8 cellular contexts compared by ENCODE assay signal in genomic region chr6:151391471-151392428, GRCh38. TPM values are rescaled to one million over a fixed set of nuclear protein-coding genes. Genes with fewer than 3 reads are reported as not detected.
DNase-seq lines count a peak whose midpoint lies in the region; ATAC-seq and TF ChIP-seq lines count a peak whose summit lies in the region.

TSS of gene ZBTB2 (minus strand) at chr6:151391559. CDS start at chr6:151373637, 17,922 bp downstream.

- peaks cover 37% of the 10 kb centered on the region for H3K36me3 Mint-ChIP-seq in activated T-helper 2 cell treated with anti-CD3 and anti-CD28 coated beads, Interferon-gamma antibody, Interleukin-2, Interleukin-4, amounts not matched to agents 10 μg/mL and 5 μg/mL and 100 μg/mL, durations not matched to agents 14 hours and 24 hours and 36 hours (ENCODE audit: low read depth)
- H3K36me3 Mint-ChIP-seq in natural killer cell treated with Interleukin-12 subunit alpha and Interleukin-12 subunit beta and Interleukin-15 and Interleukin-18, amount 100 ng/mL, for 72 hours, result peaks cover 13% of the 10 kb centered on the region

- peak within 1 kb of the TSS; percentile 73 for H3K4me3 ChIP-seq in BJ (ENCODE audit: low read depth, low read length)
- peak within 1 kb of the TSS; percentile 93 for H3K4me3 ChIP-seq in HUES48 (ENCODE audit: low read depth, low read length)
- peak within 1 kb of the TSS; percentile 92 for H3K4me3 ChIP-seq in RWPE2 (ENCODE audit: severe bottlenecking)
- peak within 1 kb of the TSS; percentile 81 for H3K4me3 ChIP-seq in fibroblast of the aortic adventitia (ENCODE audit: low read depth, low read length)

- peaks cover 48% of the 10 kb centered on the region for H3K4me1 Mint-ChIP-seq in activated T-helper 2 cell treated with anti-CD3 and anti-CD28 coated beads, Interferon-gamma antibody, Interleukin-2, Interleukin-4, amounts not matched to agents 10 μg/mL and 5 μg/mL and 100 μg/mL, durations not matched to agents 14 hours and 24 hours and 36 hours (ENCODE audit: low read depth)
- peaks cover 42 to 50% of the 10 kb centered on the region in 2 donors for H3K4me1 Mint-ChIP-seq in natural killer cell treated with Interleukin-12 subunit alpha and Interleukin-12 subunit beta and Interleukin-15 and Interleukin-18, amount 100 ng/mL, for 72 hours (ENCODE audit: low read depth in 2 of 2)

- peak within 1 kb of the TSS; percentile 95 for H3K27ac Mint-ChIP-seq in activated T-helper 2 cell treated with anti-CD3 and anti-CD28 coated beads, Interferon-gamma antibody, Interleukin-2, Interleukin-4, amounts not matched to agents 10 μg/mL and 5 μg/mL and 100 μg/mL, durations not matched to agents 14 hours and 24 hours and 36 hours
- peak within 1 kb of the TSS; percentile 97 to 98 for H3K27ac Mint-ChIP-seq in natural killer cell treated with Interleukin-12 subunit alpha and Interleukin-12 subunit beta and Interleukin-15 and Interleukin-18, amount 100 ng/mL, for 72 hours

- H3K9me3 ChIP-seq in HUES48 (ENCODE audit: control insufficient read depth, insufficient read depth, low read length), result no peaks in the 10 kb centered on the region
- no peaks in the 10 kb centered on the region for H3K9me3 ChIP-seq in RWPE2 (ENCODE audit: severe bottlenecking)

- H3K27ac ChIP-seq in HUES48 (ENCODE audit: low read depth, low read length) (peak within 1 kb of the TSS; percentile 100), RWPE2 (ENCODE audit: poor library complexity, severe bottlenecking) (peak within 1 kb of the TSS; percentile 98)

- POLR2A ChIA-PET in BJ (lab: Charles Lee), result no interaction called here

- no peaks in the 10 kb centered on the region for H3K27me3 Mint-ChIP-seq in activated T-helper 2 cell treated with anti-CD3 and anti-CD28 coated beads, Interferon-gamma antibody, Interleukin-2, Interleukin-4, amounts not matched to agents 10 μg/mL and 5 μg/mL and 100 μg/mL, durations not matched to agents 14 hours and 24 hours and 36 hours (ENCODE audit: low read depth)
- H3K27me3 Mint-ChIP-seq in natural killer cell treated with Interleukin-12 subunit alpha and Interleukin-12 subunit beta and Interleukin-15 and Interleukin-18, amount 100 ng/mL, for 72 hours, result no peaks in the 10 kb centered on the region

- intact Hi-C loops in activated T-helper 2 cell treated with anti-CD3 and anti-CD28 coated beads, Interferon-gamma antibody, Interleukin-2, Interleukin-4, amounts not matched to agents 10 μg/mL and 5 μg/mL and 100 μg/mL, durations not matched to agents 14 hours and 24 hours and 36 hours (cut with micrococcal nuclease), result loop anchor here (2.0 to 10.0 kb wide), 3 partner anchors 524 to 1591 kb away; partner anchors contain the start of genes FBXO5 and MTHFD1L

- CTCF ChIA-PET in BJ (lab: Yijun Ruan, JAX), result interaction anchor here (1.8 kb wide), 1 partner anchor 15 kb away, joined by 12 read pairs; no protein-coding TSS in a partner anchor

- no peaks in the 10 kb centered on the region for H3K27me3 ChIP-seq in BJ (ENCODE audit: control insufficient read depth, insufficient read depth, low read length)
- H3K27me3 ChIP-seq in HUES48 (ENCODE audit: control insufficient read depth, insufficient read depth, low read length), result no peaks in the 10 kb centered on the region
- H3K27me3 ChIP-seq in RWPE2 (ENCODE audit: insufficient read depth, poor library complexity, severe bottlenecking), result no peaks in the 10 kb centered on the region

- no peak for TF ChIP-seq CTCF in BJ (IDR thresholded peaks at IDR 0.05; ENCODE audit: insufficient read depth, low read depth, low read length)
- TF ChIP-seq CTCF in RWPE2 (IDR thresholded peaks at IDR 0.05; ENCODE audit: poor library complexity, severe bottlenecking), result no peak
- TF ChIP-seq CTCF in fibroblast of the aortic adventitia (IDR thresholded peaks at IDR 0.05; ENCODE audit: insufficient read depth, low read length), result no peak

- H3K4me3 Mint-ChIP-seq in activated T-helper 2 cell treated with anti-CD3 and anti-CD28 coated beads, Interferon-gamma antibody, Interleukin-2, Interleukin-4, amounts not matched to agents 10 μg/mL and 5 μg/mL and 100 μg/mL, durations not matched to agents 14 hours and 24 hours and 36 hours (ENCODE audit: low read depth), result peak within 1 kb of the TSS; percentile 93
- peak within 1 kb of the TSS; percentile 99 for H3K4me3 Mint-ChIP-seq in natural killer cell treated with Interleukin-12 subunit alpha and Interleukin-12 subunit beta and Interleukin-15 and Interleukin-18, amount 100 ng/mL, for 72 hours

- DNase-seq in BJ (ENCODE audit: low read depth), result peak; percentile 30
- peak; percentile 73 for DNase-seq in RWPE2 (ENCODE audit: low spot score)
- peak; percentile 57 for DNase-seq in activated T-helper 2 cell treated with anti-CD3 and anti-CD28 coated beads, Interferon-gamma antibody, Interleukin-2, Interleukin-4, amounts not matched to agents 10 μg/mL and 5 μg/mL and 100 μg/mL, durations not matched to agents 14 hours and 24 hours and 36 hours (ENCODE audit: low spot score)
- peak; percentile 67 for DNase-seq in fibroblast of the aortic adventitia (ENCODE audit: low read depth)
- DNase-seq in natural killer cell treated with Interleukin-12 subunit alpha and Interleukin-12 subunit beta and Interleukin-15 and Interleukin-18, amount 100 ng/mL, for 72 hours (ENCODE audit: low spot score), result peak; percentile 80
- DNase-seq in stimulated activated naive CD8-positive, alpha-beta T cell treated with anti-CD3 and anti-CD28 coated beads, Interleukin-15, Interleukin-2, amounts not matched to agents 100 U/mL and 50 U/mL, for 24 hours, result peak; percentile 67

- ATAC-seq in GM19372 (IDR thresholded peaks at IDR 0.05; ENCODE audit: low read depth, unreplicated experiment) (peak; percentile 4), RWPE2 (ENCODE audit: low read depth) (peak; percentile 38)
- ATAC-seq in natural killer cell treated with Interleukin-12 subunit alpha and Interleukin-12 subunit beta and Interleukin-15 and Interleukin-18, amount 100 ng/mL, for 72 hours, result peak in 1 of 2 donors; percentile 0
- ATAC-seq in stimulated activated naive CD8-positive, alpha-beta T cell treated with anti-CD3 and anti-CD28 coated beads, Interleukin-15, Interleukin-2, amounts not matched to agents 100 U/mL and 50 U/mL, for 24 hours, result peak; percentile 12

- peak within 1 kb of the TSS; percentile 95 for H3K9ac ChIP-seq in HUES48 (ENCODE audit: low read depth, low read length)

- H3K9me3 Mint-ChIP-seq in activated T-helper 2 cell treated with anti-CD3 and anti-CD28 coated beads, Interferon-gamma antibody, Interleukin-2, Interleukin-4, amounts not matched to agents 10 μg/mL and 5 μg/mL and 100 μg/mL, durations not matched to agents 14 hours and 24 hours and 36 hours, result no peaks in the 10 kb centered on the region
- H3K9me3 Mint-ChIP-seq in natural killer cell treated with Interleukin-12 subunit alpha and Interleukin-12 subunit beta and Interleukin-15 and Interleukin-18, amount 100 ng/mL, for 72 hours, result no peaks in the 10 kb centered on the region

- H3K4me1 ChIP-seq in HUES48 (ENCODE audit: control insufficient read depth, insufficient read depth, low read length), result peaks cover 10% of the 10 kb centered on the region
- H3K4me1 ChIP-seq in RWPE2 (ENCODE audit: insufficient read depth, poor library complexity, severe bottlenecking), result peaks cover 20% of the 10 kb centered on the region

- H3K36me3 ChIP-seq in BJ (ENCODE audit: control insufficient read depth, insufficient read depth, low read length) (no peaks in the 10 kb centered on the region), HUES48 (ENCODE audit: control insufficient read depth, insufficient read depth, low read length) (peaks cover 10% of the 10 kb centered on the region), RWPE2 (ENCODE audit: low read depth) (peaks cover 27% of the 10 kb centered on the region)

RNA-seq across cellular contexts. Expression of gene ZBTB2, which starts in this region (rescaled TPM):
- 14.5 and 14.7 TPM in 2 replicates for polyA plus RNA-seq in BJ (2011; rRNA removed)
- polyA minus RNA-seq in BJ (2011; rRNA and poly(A)+ RNA removed), result 11.3 and 18.7 TPM in 2 replicates
- 19.1 and 19.7 TPM in 2 replicates for total RNA-seq in activated T-helper 2 cell treated with anti-CD3 and anti-CD28 coated beads, Interferon-gamma antibody, Interleukin-2, Interleukin-4, amounts not matched to agents 10 μg/mL and 5 μg/mL and 100 μg/mL, durations not matched to agents 14 hours and 24 hours and 36 hours
- total RNA-seq in fibroblast of the aortic adventitia (ENCODE audit: low replicate concordance), result 1.4 and 14.0 TPM in 2 replicates
- total RNA-seq in natural killer cell treated with Interleukin-12 subunit alpha and Interleukin-12 subunit beta and Interleukin-15 and Interleukin-18, amount 100 ng/mL, for 72 hours, result 10 to 100 TPM; 20.4 to 23.8 TPM

Comparison
In these comparisons a context has a peak if more than half of its experiments do, and no peak if none do; other contexts are left out.
1. DNase-seq: peak in every context shown above with its lines; median percentile 80 in natural killer cell treated with Interleukin-12 subunit alpha and Interleukin-12 subunit beta and Interleukin-15 and Interleukin-18, amount 100 ng/mL, for 72 hours; 73 in RWPE2; 67 in fibroblast of the aortic adventitia; 67 in stimulated activated naive CD8-positive, alpha-beta T cell treated with anti-CD3 and anti-CD28 coated beads, Interleukin-15, Interleukin-2, amounts not matched to agents 100 U/mL and 50 U/mL, for 24 hours; 57 in activated T-helper 2 cell treated with anti-CD3 and anti-CD28 coated beads, Interferon-gamma antibody, Interleukin-2, Interleukin-4, amounts not matched to agents 10 μg/mL and 5 μg/mL and 100 μg/mL, durations not matched to agents 14 hours and 24 hours and 36 hours; 30 in BJ.